ENCODE assay signal across 2 cellular contexts in genomic region chr7:79084423-79084822, GRCh38.
TF ChIP-seq lines count a peak whose summit lies in the region.

No MANE protein-coding gene starts in this region.

TF ChIP-seq in IMR-90, 13 proteins besides CTCF, POLR2A, EP300 and RAD21:
- TF ChIP-seq NFE2L2 (IDR thresholded peaks at IDR 0.05; ENCODE audit: low read depth, low read length): no peak
- TF ChIP-seq, protein P1, sequence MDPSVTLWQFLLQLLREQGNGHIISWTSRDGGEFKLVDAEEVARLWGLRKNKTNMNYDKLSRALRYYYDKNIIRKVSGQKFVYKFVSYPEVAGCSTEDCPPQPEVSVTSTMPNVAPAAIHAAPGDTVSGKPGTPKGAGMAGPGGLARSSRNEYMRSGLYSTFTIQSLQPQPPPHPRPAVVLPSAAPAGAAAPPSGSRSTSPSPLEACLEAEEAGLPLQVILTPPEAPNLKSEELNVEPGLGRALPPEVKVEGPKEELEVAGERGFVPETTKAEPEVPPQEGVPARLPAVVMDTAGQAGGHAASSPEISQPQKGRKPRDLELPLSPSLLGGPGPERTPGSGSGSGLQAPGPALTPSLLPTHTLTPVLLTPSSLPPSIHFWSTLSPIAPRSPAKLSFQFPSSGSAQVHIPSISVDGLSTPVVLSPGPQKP (IDR thresholded peaks at IDR 0.05; ENCODE audit: borderline replicate concordance, low read depth, low read length): no peak
- no peak for TF ChIP-seq CHD1 (IDR thresholded peaks at IDR 0.05; ENCODE audit: low read depth, low read length)
- TF ChIP-seq MAZ (IDR thresholded peaks at IDR 0.05; ENCODE audit: borderline replicate concordance, low read depth, low read length): no peak

TF ChIP-seq in endothelial cell of umbilical vein, 7 proteins besides CTCF, POLR2A, EP300 and RAD21:
- TF ChIP-seq FOS (IDR thresholded peaks at IDR 0.05; ENCODE audit: borderline replicate concordance, insufficient read depth, low read length): peak; percentile 7
- TF ChIP-seq, protein P2, sequence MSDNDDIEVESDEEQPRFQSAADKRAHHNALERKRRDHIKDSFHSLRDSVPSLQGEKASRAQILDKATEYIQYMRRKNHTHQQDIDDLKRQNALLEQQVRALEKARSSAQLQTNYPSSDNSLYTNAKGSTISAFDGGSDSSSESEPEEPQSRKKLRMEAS (IDR thresholded peaks at IDR 0.05; ENCODE audit: insufficient read depth, insufficient read length): no peak
